In genomic region chr10:12097791-12098190, GRCh38 we compare ENCODE assay signal across 20 cellular contexts. TPM values are rescaled to one million over a fixed set of nuclear protein-coding genes. Genes with fewer than 3 reads are reported as not detected.
A peak's percentile ranks its signal among the peaks of the same experiment; 100 is the strongest.
DNase-seq lines count a peak whose midpoint lies in the region; ATAC-seq and TF ChIP-seq lines count a peak whose summit lies in the region.
"Had no signal": no experiment of that assay in that cellular context is flagged by ENCODE, and none has a peak within 500 bp of the region (broad histone marks: within the 10 kb centered on the region; RNA-seq: fewer than 3 reads in every experiment).

No MANE protein-coding gene starts in this region.

- peak; percentile 54 for DNase-seq in DMS79 (lab: John Stamatoyannopoulos, UW)
- peak; percentile 57 for DNase-seq in NCI-H1105 treated with DMSO at 0.1 percent for 48 hours (lab: John Stamatoyannopoulos, UW)
- DNase-seq in RKO (ENCODE audit: low spot score): peak; percentile 15
- DNase-seq in left colon: peak; percentile 18 to 69
- DNase-seq in Peyer's patch: no peak
- no peak for DNase-seq in KG1 (lab: John Stamatoyannopoulos, UW)
- DNase-seq in NCI-H1048 (lab: John Stamatoyannopoulos, UW): no peak
- DNase-seq: central memory CD4-positive, alpha-beta T cell; erythroblast; GDM1; GM23248; left lung; naive thymus-derived CD4-positive, alpha-beta T cell; NCI-H1694; OCI-M1; stimulated activated CD4-positive, alpha-beta T cell treated with anti-CD3 and anti-CD28 coated beads, Interleukin-1b, Interleukin-23, amount 100 ng/mL, for 48 hours; tibial artery had no signal

- no peak for TF ChIP-seq CTCF in Peyer's patch (IDR thresholded peaks at IDR 0.05)

- intact Hi-C loops in left colon (cut with DNase I, micrococcal nuclease): no loop called here

- H3K4me3 ChIP-seq in Peyer's patch: no peak overlapping the region
- H3K4me3 ChIP-seq: BLaER1 treated with 17β-estradiol and CSF1 and Interleukin-3, amounts not matched to agents 10 nM and 100 nM; GM23248; left lung; tibial artery had no signal

- H3K27ac ChIP-seq in Peyer's patch: peak overlapping the region in 1 of 4 donors; percentile 10
- H3K27ac ChIP-seq: BLaER1 treated with 17β-estradiol and CSF1 and Interleukin-3, amounts not matched to agents 10 nM and 100 nM; GM23248; left lung; tibial artery had no signal

- H3K4me1 ChIP-seq in Peyer's patch: no peaks in the 10 kb centered on the region
- H3K4me1 ChIP-seq: left lung, tibial artery had no signal

- H3K36me3 ChIP-seq in Peyer's patch: peaks cover 0 to 48% (median 0%) of the 10 kb centered on the region in 3 donors

- H3K27me3 ChIP-seq in Peyer's patch: no peaks in the 10 kb centered on the region
- H3K27me3 ChIP-seq: BLaER1 treated with 17β-estradiol and CSF1 and Interleukin-3, amounts not matched to agents 10 nM and 100 nM; left lung; tibial artery had no signal

- H3K9me3 ChIP-seq in Peyer's patch: no peaks in the 10 kb centered on the region
- H3K9me3 ChIP-seq: BLaER1 treated with 17β-estradiol and CSF1 and Interleukin-3, amounts not matched to agents 10 nM and 100 nM; left lung; tibial artery had no signal

- peak; percentile 90 for ATAC-seq in left colon
- no peak for ATAC-seq in GM19324 (IDR thresholded peaks at IDR 0.05; ENCODE audit: low FRiP score, unreplicated experiment)
- ATAC-seq: left lung; naive thymus-derived CD4-positive, alpha-beta T cell; WTC11 had no signal

- TF ChIP-seq POLR2A in Peyer's patch (IDR thresholded peaks at IDR 0.05): no peak

RNA-seq across cellular contexts. Expression of gene DHTKD1, which starts 29.0 kb away (rescaled TPM):
- total RNA-seq in left colon (10 to 100 TPM; 32.6 to 34.6 TPM), Peyer's patch (10 to 100 TPM; 18.4 to 32.1 (median 24.2) TPM)

RNA-seq across cellular contexts. Expression of gene SEC61A2, which starts 31.7 kb away (rescaled TPM):
- total RNA-seq in left colon (1 to 10 TPM; 5.7 to 5.8 TPM), Peyer's patch (1 to 10 TPM; 1.4 to 8.3 (median 5.2) TPM)

RNA-seq across cellular contexts. Expression of gene UPF2, which starts 55.2 kb away (rescaled TPM):
- total RNA-seq in left colon (10 to 100 TPM; 18.7 to 18.9 TPM), Peyer's patch (10 to 100 TPM; 12.6 to 56.1 (median 21.0) TPM)

Comparison
In these comparisons a context has a peak if more than half of its experiments do, and no peak if none do; other contexts are left out.
1. DNase-seq: peak in DMS79 (single experiment), NCI-H1105 treated with DMSO at 0.1 percent for 48 hours (single experiment), RKO (single experiment) and left colon (2 of 2); none in Peyer's patch (0 of 3), KG1 (single experiment) and NCI-H1048 (single experiment).